In the genomic region with DNA sequence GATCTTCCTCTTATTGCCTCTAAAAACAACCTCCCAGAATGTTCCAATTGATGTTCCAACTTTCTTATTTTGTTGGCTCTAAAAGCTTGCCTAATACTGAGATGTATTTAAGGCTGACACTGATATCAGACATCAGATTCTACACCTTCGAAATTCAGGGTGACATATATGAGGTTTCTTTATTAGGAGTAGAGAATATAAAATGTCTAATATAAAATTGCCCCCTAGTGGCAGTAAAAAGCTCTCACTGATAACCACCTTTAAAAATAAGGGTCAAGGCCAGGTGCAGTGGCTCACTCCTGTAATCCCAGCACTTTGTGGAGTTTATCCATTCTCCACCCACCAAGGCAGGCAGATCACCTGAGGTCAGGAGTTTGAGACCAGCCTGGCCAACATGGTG, we compare ENCODE assay signal across 8 cellular contexts.
DNase-seq lines count a peak whose midpoint lies in the region; TF ChIP-seq lines count a peak whose summit lies in the region.

No MANE protein-coding gene starts in this region.

- H2BK120ac ChIP-seq in mesenchymal stem cell (ENCODE audit: low read depth, low read length): no peak overlapping the region

- intact Hi-C loops in tibial artery (cut with DNase I; ENCODE audit: low total_unique reads): no loop called here

- H3K27me3 ChIP-seq in SU-DHL-6 (ENCODE audit: low read length): no peaks in the 10 kb centered on the region
- H3K27me3 ChIP-seq in liver (ENCODE audit: control insufficient read depth in 4 of 4, insufficient read depth in 4 of 4, low read length in 3 of 4): peaks cover 0 to 3% (median 0%) of the 10 kb centered on the region in 4 donors
- H3K27me3 ChIP-seq in tibial artery: no peaks in the 10 kb centered on the region
- H3K27me3 ChIP-seq in mesenchymal stem cell (ENCODE audit: control insufficient read depth in 1 of 2, insufficient read depth in 1 of 2, low read length in 2 of 2): no peaks in the 10 kb centered on the region

- H2BK5ac ChIP-seq in mesenchymal stem cell (ENCODE audit: low read depth, low read length, poor library complexity, severe bottlenecking): no peak overlapping the region

- H4K8ac ChIP-seq in mesenchymal stem cell (ENCODE audit: low read length): no peak overlapping the region

- H3K4me1 ChIP-seq in liver (ENCODE audit: control insufficient read depth in 4 of 4, insufficient read depth in 4 of 4, low read length in 3 of 4) (no peaks in the 10 kb centered on the region), tibial artery (no peaks in the 10 kb centered on the region), mesenchymal stem cell (ENCODE audit: control insufficient read depth, insufficient read depth, low read depth, low read length) (no peaks in the 10 kb centered on the region)

- 57% methylated on average over 1 of the region's 1 CpG for WGBS in liver
- no CpG with 5 or more reads among the region's 1 CpG for WGBS in mesenchymal stem cell

- no peak overlapping the region for H4K91ac ChIP-seq in mesenchymal stem cell (ENCODE audit: low read length)

- no peak overlapping the region for H2BK12ac ChIP-seq in mesenchymal stem cell (ENCODE audit: low read length in 2 of 2)

- DNase-seq in NOMO-1 treated with DMSO at 0.1 percent for 48 hours (lab: John Stamatoyannopoulos, UW; ENCODE audit: unreplicated experiment) (peak; percentile 21), NOMO-1 (lab: John Stamatoyannopoulos, UW; ENCODE audit: unreplicated experiment in 2 of 2) (no peak), HT-29 (ENCODE audit: low spot score) (peak; percentile 46), tibial artery (no peak), mesenchymal stem cell (no peak)
- DNase-seq in activated CD4-positive, alpha-beta T cell treated with anti-CD3 and anti-CD28 coated beads for 1 hour: no peak

- no peak overlapping the region for H2BK15ac ChIP-seq in mesenchymal stem cell (ENCODE audit: low read depth, poor library complexity, severe bottlenecking)

- H2AK5ac ChIP-seq in mesenchymal stem cell (ENCODE audit: low read length, severe bottlenecking): no peak overlapping the region

- H3K9me3 ChIP-seq in SU-DHL-6 (ENCODE audit: insufficient read depth, low read length): no peaks in the 10 kb centered on the region
- no peaks in the 10 kb centered on the region for H3K9me3 ChIP-seq in liver (ENCODE audit: control insufficient read depth in 4 of 4, low read length in 3 of 4)
- H3K9me3 ChIP-seq in tibial artery: no peaks in the 10 kb centered on the region
- no peaks in the 10 kb centered on the region for H3K9me3 ChIP-seq in mesenchymal stem cell (ENCODE audit: control insufficient read depth, low read length)

- no peak overlapping the region for H3K4ac ChIP-seq in mesenchymal stem cell (ENCODE audit: low read depth in 1 of 2, low read length in 2 of 2)

- H4K20me1 ChIP-seq in SU-DHL-6 (ENCODE audit: low read depth, low read length): no peaks in the 10 kb centered on the region

- no peaks in the 10 kb centered on the region for H3K9me2 ChIP-seq in SU-DHL-6 (replicated peaks; ENCODE audit: insufficient read depth, low read length)

- H3K14ac ChIP-seq in mesenchymal stem cell (ENCODE audit: low read length in 2 of 2): no peak overlapping the region

- peak overlapping the region; percentile 11 for H3K4me2 ChIP-seq in SU-DHL-6 (ENCODE audit: low read depth, low read length, poor library complexity, severe bottlenecking)
- no peak overlapping the region for H3K4me2 ChIP-seq in mesenchymal stem cell (ENCODE audit: low read length, poor library complexity, severe bottlenecking)

- H3K18ac ChIP-seq in mesenchymal stem cell (ENCODE audit: low read depth in 1 of 2, low read length in 2 of 2): no peak overlapping the region

- no peak overlapping the region for H3K9ac ChIP-seq in SU-DHL-6 (ENCODE audit: low read length)
- H3K9ac ChIP-seq in liver (ENCODE audit: low read depth in 1 of 2, low read length in 2 of 2): no peak overlapping the region
- H3K9ac ChIP-seq in mesenchymal stem cell (ENCODE audit: low read length): no peak overlapping the region

- no peaks in the 10 kb centered on the region for H3K79me2 ChIP-seq in SU-DHL-6 (ENCODE audit: insufficient read depth, low read length)

- H3K36me3 ChIP-seq in SU-DHL-6 (ENCODE audit: low read length) (no peaks in the 10 kb centered on the region), liver (ENCODE audit: control insufficient read depth in 4 of 4, insufficient read depth in 3 of 4, low read depth in 1 of 4, low read length in 3 of 4) (no peaks in the 10 kb centered on the region), tibial artery (no peaks in the 10 kb centered on the region), mesenchymal stem cell (ENCODE audit: control insufficient read depth in 1 of 2, insufficient read depth in 2 of 2, low read depth in 1 of 2, low read length in 2 of 2) (no peaks in the 10 kb centered on the region)

- TF ChIP-seq CTCF in SU-DHL-6 (IDR thresholded peaks at IDR 0.05; ENCODE audit: insufficient read depth, low read length, poor library complexity, severe bottlenecking): peak; percentile 49
- TF ChIP-seq CTCF in liver (IDR thresholded peaks at IDR 0.05; ENCODE audit: low read depth, low read length, missing input control): peak; percentile 25
- peak in 1 of 2 experiments; percentile 8 for TF ChIP-seq CTCF in tibial artery (IDR thresholded peaks at IDR 0.05)

- no peaks in the 10 kb centered on the region for H3K79me1 ChIP-seq in mesenchymal stem cell (replicated peaks; ENCODE audit: low read length, poor library complexity, severe bottlenecking)

- H2AFZ ChIP-seq in SU-DHL-6 (ENCODE audit: low read depth, low read length, severe bottlenecking): peak overlapping the region; percentile 60
- no peak overlapping the region for H2AFZ ChIP-seq in mesenchymal stem cell (ENCODE audit: low read depth, low read length)

- TF ChIP-seq RAD21 in liver (IDR thresholded peaks at IDR 0.05): peak; percentile 24 to 37

- H3K23ac ChIP-seq in mesenchymal stem cell (ENCODE audit: low read length in 2 of 2): no peak overlapping the region

- H3F3A ChIP-seq in SU-DHL-6 (ENCODE audit: insufficient read depth): no peaks in the 10 kb centered on the region

- H3K4me3 ChIP-seq in SU-DHL-6 (ENCODE audit: insufficient read depth, low read length, poor library complexity, severe bottlenecking) (no peak overlapping the region), liver (ENCODE audit: low read depth in 1 of 3, low read length in 3 of 3) (no peak overlapping the region), tibial artery (no peak overlapping the region), mesenchymal stem cell (ENCODE audit: insufficient read depth in 1 of 2, low read depth in 1 of 2, low read length in 2 of 2) (no peak overlapping the region)

- H3K27ac ChIP-seq in SU-DHL-6 (ENCODE audit: low read depth, low read length): no peak overlapping the region
- H3K27ac ChIP-seq in liver (ENCODE audit: low read depth in 1 of 2, low read length in 2 of 2): no peak overlapping the region
- H3K27ac ChIP-seq in tibial artery: no peak overlapping the region
- no peak overlapping the region for H3K27ac ChIP-seq in mesenchymal stem cell (ENCODE audit: low read length, poor library complexity, severe bottlenecking)

TF ChIP-seq in liver, 16 proteins besides CTCF, POLR2A, EP300 and RAD21 (continues in another document):
- TF ChIP-seq JUND (IDR thresholded peaks at IDR 0.05) (no peak), NR2F2 (IDR thresholded peaks at IDR 0.05) (no peak), TAF1 (conservative IDR thresholded peaks at IDR 0.05) (no peak), ZBTB33 (IDR thresholded peaks at IDR 0.05) (no peak), MAX (IDR thresholded peaks at IDR 0.05) (no peak), YY1 (IDR thresholded peaks at IDR 0.05) (no peak), FOXA1 (IDR thresholded peaks at IDR 0.05) (no peak), RXRA (IDR thresholded peaks at IDR 0.05) (no peak), HNF4G (IDR thresholded peaks at IDR 0.05) (no peak), EGR1 (IDR thresholded peaks at IDR 0.05; ENCODE audit: low read depth in 2 of 2) (no peak)

Comparison
In these comparisons a context has a peak if more than half of its experiments do, and no peak if none do; other contexts are left out.
1. DNase-seq: peak in NOMO-1 treated with DMSO at 0.1 percent for 48 hours (single experiment) and HT-29 (single experiment); none in NOMO-1 (0 of 2), tibial artery (0 of 2), mesenchymal stem cell (single experiment) and activated CD4-positive, alpha-beta T cell treated with anti-CD3 and anti-CD28 coated beads for 1 hour (single experiment).